12 cellular contexts compared by ENCODE assay signal in genomic region chr2:47014564-47015051, GRCh38.
DNase-seq lines count a peak whose midpoint lies in the region; ATAC-seq and FAIRE-seq lines count a peak whose summit lies in the region.
"Had no signal": no experiment of that assay in that cellular context is flagged by ENCODE, and none has a peak within 500 bp of the region (broad histone marks: within the 10 kb centered on the region; RNA-seq: fewer than 3 reads in every experiment).

No MANE protein-coding gene starts in this region.

- POLR2A ChIA-PET in CD8-positive, alpha-beta memory T cell (lab: Charles Lee): no interaction called here

- peaks cover 22% of the 10 kb centered on the region for H3K36me3 ChIP-seq in MG63
- H3K36me3 ChIP-seq in esophagus (ENCODE audit: control insufficient read depth in 2 of 2, insufficient read depth in 2 of 2, low read length in 1 of 2): peaks cover 19 to 40% of the 10 kb centered on the region in 2 donors
- H3K36me3 ChIP-seq in small intestine (ENCODE audit: control insufficient read depth in 2 of 2, insufficient read depth in 2 of 2, low read length in 2 of 2): peaks cover 5 to 20% of the 10 kb centered on the region in 2 donors
- peaks cover 27% of the 10 kb centered on the region for H3K36me3 ChIP-seq in CD8-positive, alpha-beta memory T cell (ENCODE audit: insufficient read depth, low read length)

- peak; percentile 82 for DNase-seq in A172 (ENCODE audit: low spot score)
- peak; percentile 28 for DNase-seq in MG63
- DNase-seq in occipital lobe (lab: John Stamatoyannopoulos, UW): peak; percentile 71
- no peak for DNase-seq in small intestine
- no peak for DNase-seq in CD8-positive, alpha-beta memory T cell
- DNase-seq in KG1 (lab: John Stamatoyannopoulos, UW): no peak
- DNase-seq: foreskin melanocyte, WERI-Rb-1 had no signal

- H3K27me3 ChIP-seq in MG63 (no peaks in the 10 kb centered on the region), esophagus (ENCODE audit: control insufficient read depth in 1 of 2, insufficient read depth in 2 of 2, low read length in 2 of 2) (no peaks in the 10 kb centered on the region), small intestine (ENCODE audit: control insufficient read depth in 2 of 2, insufficient read depth in 2 of 2, low read length in 2 of 2) (no peaks in the 10 kb centered on the region)
- no peaks in the 10 kb centered on the region for H3K27me3 ChIP-seq in CD8-positive, alpha-beta memory T cell (ENCODE audit: insufficient read depth, low read length, poor library complexity, severe bottlenecking)

- peak overlapping the region; percentile 28 to 45 for H3K27ac ChIP-seq in esophagus (ENCODE audit: low read depth in 2 of 2, low read length in 1 of 2)
- no peak overlapping the region for H3K27ac ChIP-seq in small intestine (ENCODE audit: low read depth in 1 of 2, low read length in 1 of 2)
- no peak overlapping the region for H3K27ac ChIP-seq in CD8-positive, alpha-beta memory T cell (ENCODE audit: low read depth, low read length)

- peaks cover 0 to 1% (median 0%) of the 10 kb centered on the region in 3 donors for H3K4me1 Mint-ChIP-seq in CD8-positive, alpha-beta memory T cell

- no peaks in the 10 kb centered on the region for H3K9me3 ChIP-seq in MG63
- no peaks in the 10 kb centered on the region for H3K9me3 ChIP-seq in esophagus (ENCODE audit: control insufficient read depth in 2 of 2, insufficient read depth in 1 of 2, low read depth in 1 of 2, low read length in 1 of 2)
- H3K9me3 ChIP-seq in small intestine (ENCODE audit: control insufficient read depth, low read depth): no peaks in the 10 kb centered on the region
- no peaks in the 10 kb centered on the region for H3K9me3 ChIP-seq in CD8-positive, alpha-beta memory T cell (ENCODE audit: low read length)

- peaks cover 9 to 88% (median 16%) of the 10 kb centered on the region in 3 donors for H3K36me3 Mint-ChIP-seq in CD8-positive, alpha-beta memory T cell

- H3K4me1 ChIP-seq in esophagus (ENCODE audit: control insufficient read depth in 2 of 2, insufficient read depth in 2 of 2, low read length in 1 of 2): no peaks in the 10 kb centered on the region
- H3K4me1 ChIP-seq in small intestine (ENCODE audit: control insufficient read depth in 2 of 2, insufficient read depth in 1 of 2, low read depth in 1 of 2, low read length in 1 of 2): no peaks in the 10 kb centered on the region
- H3K4me1 ChIP-seq in CD8-positive, alpha-beta memory T cell (ENCODE audit: insufficient read depth, low read length): no peaks in the 10 kb centered on the region

- H3K4me3 ChIP-seq in MG63: no peak overlapping the region
- H3K4me3 ChIP-seq in esophagus (ENCODE audit: low read depth in 1 of 2, low read length in 2 of 2): no peak overlapping the region
- no peak overlapping the region for H3K4me3 ChIP-seq in small intestine (ENCODE audit: low read depth in 1 of 2, low read length in 2 of 2)
- no peak overlapping the region for H3K4me3 ChIP-seq in CD8-positive, alpha-beta memory T cell (ENCODE audit: low read length)

- WGBS in esophagus, 2 donors: 70 to 75% methylated on average over 11 of the region's 11 CpGs
- 84 to 90% (median 89%) methylated on average over 11 of the region's 11 CpGs for WGBS in small intestine, 3 donors

- H3K27ac Mint-ChIP-seq in CD8-positive, alpha-beta memory T cell: peak overlapping the region in 3 of 8 donors; percentile 17 to 70 (median 65)

- CTCF ChIA-PET in CD8-positive, alpha-beta memory T cell (lab: Charles Lee): no interaction called here

- no peak overlapping the region for H3K4me3 Mint-ChIP-seq in CD8-positive, alpha-beta memory T cell

- no peaks in the 10 kb centered on the region for H3K9me3 Mint-ChIP-seq in CD8-positive, alpha-beta memory T cell

- ATAC-seq in HG02623 (IDR thresholded peaks at IDR 0.05; ENCODE audit: unreplicated experiment): no peak

- no peak for FAIRE-seq in small intestine (lab: Jason Lieb, UNC)
- FAIRE-seq: colon, RCC 7860 had no signal

- H3K27me3 Mint-ChIP-seq in CD8-positive, alpha-beta memory T cell: no peaks in the 10 kb centered on the region

Comparison
In these comparisons a context has a peak if more than half of its experiments do, and no peak if none do; other contexts are left out.
1. DNase-seq: peak in A172 (single experiment), MG63 (single experiment) and occipital lobe (single experiment); none in small intestine (single experiment), CD8-positive, alpha-beta memory T cell (0 of 5) and KG1 (single experiment).
2. H3K27ac ChIP-seq: peak in esophagus (2 of 2); none in small intestine (0 of 2) and CD8-positive, alpha-beta memory T cell (single experiment).